In genomic region chr2:176140520-176141317, GRCh38 we compare ENCODE assay signal across 8 cellular contexts.
DNase-seq lines count a peak whose midpoint lies in the region; ATAC-seq and TF ChIP-seq lines count a peak whose summit lies in the region.

No MANE protein-coding gene starts in this region.

- DNase-seq in NCI-H2107 (lab: John Stamatoyannopoulos, UW) (peak; percentile 72), NCI-H2107 treated with DMSO at 0.1 percent for 48 hours (lab: John Stamatoyannopoulos, UW; ENCODE audit: unreplicated experiment) (no peak), HFF-Myc (ENCODE audit: extremely low read depth, low read depth) (no peak), MV-4-11 (lab: John Stamatoyannopoulos, UW) (peak; percentile 43), kidney glomerular epithelial cell (lab: John Stamatoyannopoulos, UW) (peak; percentile 60)
- DNase-seq in central memory CD8-positive, alpha-beta T cell (ENCODE audit: low spot score in 2 of 2), result peak; percentile 52 to 54
- peak; percentile 31 to 61 for DNase-seq in stimulated activated CD4-positive, alpha-beta T cell treated with anti-CD3 and anti-CD28 coated beads, Interleukin-1b, Interleukin-23, amount 100 ng/mL, for 4 hours (ENCODE audit: low read depth in 2 of 2)

- H3K4me3 ChIP-seq in HFF-Myc (replicated peaks; ENCODE audit: low read depth, low read length), result peak overlapping the region; percentile 30

- H3K36me3 Mint-ChIP-seq in central memory CD8-positive, alpha-beta T cell (ENCODE audit: insufficient read depth), result peaks cover 5% of the 10 kb centered on the region

- no peaks in the 10 kb centered on the region for H3K9me3 Mint-ChIP-seq in central memory CD8-positive, alpha-beta T cell

- peak overlapping the region; percentile 47; the same call in 1 of the 2 replicates for H3K27ac ChIP-seq in VCaP

- H3K4me3 Mint-ChIP-seq in central memory CD8-positive, alpha-beta T cell, result peak overlapping the region; percentile 26

- ATAC-seq in central memory CD8-positive, alpha-beta T cell (replicated peaks; ENCODE audit: extremely low read depth, poor library complexity, severe bottlenecking), result peak; percentile 81

- peaks cover 92% of the 10 kb centered on the region for H3K27me3 Mint-ChIP-seq in central memory CD8-positive, alpha-beta T cell

- peak; percentile 89 for TF ChIP-seq CTCF in HFF-Myc (IDR thresholded peaks at IDR 0.05; ENCODE audit: low read depth, low read length, missing control alignments)
- peak; percentile 96 for TF ChIP-seq CTCF in VCaP (conservative IDR thresholded peaks at IDR 0.05)

- H3K4me1 Mint-ChIP-seq in central memory CD8-positive, alpha-beta T cell, result peaks cover 14% of the 10 kb centered on the region

- no peak overlapping the region for H3K27ac Mint-ChIP-seq in central memory CD8-positive, alpha-beta T cell (ENCODE audit: low read depth)

Comparison
In these comparisons a context has a peak if more than half of its experiments do, and no peak if none do; other contexts are left out.
1. DNase-seq: peak in NCI-H2107 (single experiment), MV-4-11 (single experiment), central memory CD8-positive, alpha-beta T cell (2 of 2), kidney glomerular epithelial cell (single experiment) and stimulated activated CD4-positive, alpha-beta T cell treated with anti-CD3 and anti-CD28 coated beads, Interleukin-1b, Interleukin-23, amount 100 ng/mL, for 4 hours (2 of 2); none in NCI-H2107 treated with DMSO at 0.1 percent for 48 hours (single experiment) and HFF-Myc (single experiment).